ENCODE assay signal across 9 cellular contexts in the genomic region with DNA sequence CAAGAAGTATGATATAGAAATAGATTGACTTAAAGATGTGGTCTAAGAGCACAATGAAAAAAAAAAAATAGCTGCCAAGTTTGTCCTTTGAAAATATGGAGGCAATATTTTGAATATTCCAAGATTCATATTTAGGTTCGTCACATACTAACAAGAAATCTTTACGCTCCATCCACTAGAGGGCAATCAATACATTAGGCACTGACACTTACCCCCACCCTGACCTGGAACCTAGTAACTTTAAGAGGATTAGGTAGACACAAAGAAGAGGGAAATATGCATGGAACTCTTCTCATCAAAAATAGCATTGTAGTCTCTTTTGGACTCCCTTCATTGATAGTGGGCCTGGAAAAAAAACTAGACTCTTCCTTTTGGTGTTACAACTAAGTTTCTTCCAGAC.
A peak's percentile ranks its signal among the peaks of the same experiment; 100 is the strongest.
DNase-seq lines count a peak whose midpoint lies in the region; ATAC-seq, FAIRE-seq and TF ChIP-seq lines count a peak whose summit lies in the region.
"Had no signal": no experiment of that assay in that cellular context is flagged by ENCODE, and none has a peak within 500 bp of the region (broad histone marks: within the 10 kb centered on the region; RNA-seq: fewer than 3 reads in every experiment).

No MANE protein-coding gene starts in this region.

- FAIRE-seq in A204.1 (lab: Jason Lieb, UNC): peak; percentile 68
- FAIRE-seq: endometrium had no signal

- peak; percentile 53 for DNase-seq in NCI-H748 (lab: John Stamatoyannopoulos, UW; ENCODE audit: unreplicated experiment)
- DNase-seq in erythroblast (lab: John Stamatoyannopoulos, UW): peak; percentile 0
- no peak for DNase-seq in central memory CD4-positive, alpha-beta T cell
- no peak for DNase-seq in stimulated activated CD4-positive, alpha-beta T cell treated with anti-CD3 and anti-CD28 coated beads, Interleukin-2, amount 100 ng/mL, for 48 hours

- no peak for TF ChIP-seq POLR2A in erythroblast (IDR thresholded peaks at IDR 0.05; ENCODE audit: low read length)

- ATAC-seq in GM18867 (IDR thresholded peaks at IDR 0.05; ENCODE audit: unreplicated experiment) (peak; percentile 49), GM21367 (IDR thresholded peaks at IDR 0.05; ENCODE audit: unreplicated experiment) (no peak), HG03108 (IDR thresholded peaks at IDR 0.05; ENCODE audit: unreplicated experiment) (no peak)

Comparison
In these comparisons a context has a peak if more than half of its experiments do, and no peak if none do; other contexts are left out.
1. DNase-seq: peak in NCI-H748 (single experiment) and erythroblast (2 of 2); none in central memory CD4-positive, alpha-beta T cell (single experiment) and stimulated activated CD4-positive, alpha-beta T cell treated with anti-CD3 and anti-CD28 coated beads, Interleukin-2, amount 100 ng/mL, for 48 hours (0 of 2).